Comparison of ENCODE assay signal across 8 cellular contexts in the genomic region with DNA sequence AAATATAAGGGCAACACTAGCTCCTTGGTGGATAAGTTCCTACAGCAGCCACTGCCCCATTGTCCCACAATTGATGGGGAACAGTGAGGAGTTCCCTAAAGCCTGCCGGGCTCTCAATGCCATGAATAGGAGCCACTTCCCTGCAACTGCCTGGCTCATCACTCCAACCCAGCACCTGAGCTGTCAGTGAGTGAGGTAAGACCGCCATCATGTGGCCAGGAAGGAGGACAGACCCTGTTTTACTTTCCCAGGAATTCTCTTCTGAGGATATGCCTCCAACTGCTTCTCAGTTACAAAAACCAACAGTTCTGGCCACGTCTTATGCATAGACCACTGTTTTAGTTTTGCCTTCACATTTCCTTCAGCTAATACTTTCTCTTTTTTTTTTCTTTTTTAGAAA. TPM values are rescaled to one million over a fixed set of nuclear protein-coding genes. Genes with fewer than 3 reads are reported as not detected.
A peak's percentile ranks its signal among the peaks of the same experiment; 100 is the strongest.
DNase-seq lines count a peak whose midpoint lies in the region; TF ChIP-seq lines count a peak whose summit lies in the region.

No MANE protein-coding gene starts in this region.

- H3K36me3 ChIP-seq in CD8-positive, alpha-beta memory T cell (ENCODE audit: insufficient read depth, low read length): no peaks in the 10 kb centered on the region

- H3K36me3 Mint-ChIP-seq in CD8-positive, alpha-beta memory T cell: no peaks in the 10 kb centered on the region

- H3K4me3 ChIP-seq in GM12864 (ENCODE audit: low read depth, low read length): no peak overlapping the region
- H3K4me3 ChIP-seq in CD8-positive, alpha-beta memory T cell (ENCODE audit: low read length): no peak overlapping the region

- peak; percentile 52 for TF ChIP-seq CTCF in GM12864 (IDR thresholded peaks at IDR 0.05; ENCODE audit: low read depth, low read length, missing control alignments)

- CTCF ChIA-PET in CD8-positive, alpha-beta memory T cell (lab: Charles Lee): no interaction called here

- no peaks in the 10 kb centered on the region for H3K9me3 ChIP-seq in CD8-positive, alpha-beta memory T cell (ENCODE audit: low read length)

- POLR2A ChIA-PET in CD8-positive, alpha-beta memory T cell (lab: Charles Lee): no interaction called here

- peak overlapping the region in 1 of 8 donors; percentile 3 for H3K27ac Mint-ChIP-seq in CD8-positive, alpha-beta memory T cell

- DNase-seq in GM12864 (ENCODE audit: low read depth): no peak
- peak; percentile 63 for DNase-seq in M059J (ENCODE audit: low read depth)
- DNase-seq in SW480 (ENCODE audit: low spot score): peak; percentile 61
- peak; percentile 69 for DNase-seq in islet precursor cell
- DNase-seq in T1000 (lab: John Stamatoyannopoulos, UW): no peak
- no peak for DNase-seq in NCI-H1048 (lab: John Stamatoyannopoulos, UW)
- DNase-seq in CD8-positive, alpha-beta memory T cell: no peak
- DNase-seq in cerebellar nuclear complex (lab: John Stamatoyannopoulos, UW): no peak

- peaks cover 8 to 20% of the 10 kb centered on the region in 2 donors for H3K27me3 Mint-ChIP-seq in CD8-positive, alpha-beta memory T cell

- H3K4me3 Mint-ChIP-seq in CD8-positive, alpha-beta memory T cell: no peak overlapping the region

- H3K27me3 ChIP-seq in CD8-positive, alpha-beta memory T cell (ENCODE audit: insufficient read depth, low read length, poor library complexity, severe bottlenecking): no peaks in the 10 kb centered on the region

- no peaks in the 10 kb centered on the region for H3K4me1 Mint-ChIP-seq in CD8-positive, alpha-beta memory T cell

- H3K27ac ChIP-seq in CD8-positive, alpha-beta memory T cell (ENCODE audit: low read depth, low read length): no peak overlapping the region

- H3K4me1 ChIP-seq in CD8-positive, alpha-beta memory T cell (ENCODE audit: insufficient read depth, low read length): no peaks in the 10 kb centered on the region

- no peaks in the 10 kb centered on the region for H3K9me3 Mint-ChIP-seq in CD8-positive, alpha-beta memory T cell

RNA-seq across cellular contexts. Expression of gene SRPX, which starts 45.5 kb away (rescaled TPM):
- total RNA-seq in M059J (2014; rRNA removed; shearing (Covaris generic)): 39.0 and 45.2 TPM in 2 replicates
- total RNA-seq in CD8-positive, alpha-beta memory T cell: not detected
- 0.18 TPM for polyA plus RNA-seq in CD8-positive, alpha-beta memory T cell

Comparison
In these comparisons a context has a peak if more than half of its experiments do, and no peak if none do; other contexts are left out.
1. DNase-seq: peak in M059J (single experiment), SW480 (single experiment) and islet precursor cell (single experiment); none in GM12864 (single experiment), T1000 (single experiment), NCI-H1048 (single experiment), CD8-positive, alpha-beta memory T cell (0 of 5) and cerebellar nuclear complex (0 of 2).
2. RNA of gene SRPX, which starts 45.5 kb away (total RNA-seq): 39.0 to 45.2 TPM in M059J; not detected in CD8-positive, alpha-beta memory T cell; every median in the first group is over 10 times any median in the second.